ENCODE assay signal across 11 cellular contexts in genomic region chr20:37343212-37343993, GRCh38. TPM values are rescaled to one million over a fixed set of nuclear protein-coding genes. Genes with fewer than 3 reads are reported as not detected.
DNase-seq lines count a peak whose midpoint lies in the region; ATAC-seq and TF ChIP-seq lines count a peak whose summit lies in the region.
"Had no signal": no experiment of that assay in that cellular context is flagged by ENCODE, and none has a peak within 500 bp of the region (broad histone marks: within the 10 kb centered on the region; RNA-seq: fewer than 3 reads in every experiment).

No MANE protein-coding gene starts in this region.

- peaks cover 10% of the 10 kb centered on the region for H3K4me1 ChIP-seq in CD8-positive, alpha-beta T cell (ENCODE audit: insufficient read depth, low read length)
- peaks cover 44 to 45% of the 10 kb centered on the region in 2 donors for H3K4me1 ChIP-seq in duodenal mucosa (ENCODE audit: control insufficient read depth in 1 of 2, insufficient read depth in 2 of 2, low read length in 2 of 2)

- no peaks in the 10 kb centered on the region for H3K36me3 Mint-ChIP-seq in CD8-positive, alpha-beta T cell
- peaks cover 2% of the 10 kb centered on the region for H3K36me3 Mint-ChIP-seq in nephron progenitor cell (ENCODE audit: low read depth)

- no peak overlapping the region for H3K27ac ChIP-seq in CD8-positive, alpha-beta T cell (ENCODE audit: low read depth, low read length)
- H3K27ac ChIP-seq in duodenal mucosa (ENCODE audit: low read depth, low read length) = peak overlapping the region; percentile 76

- no peaks in the 10 kb centered on the region for H3K9me3 ChIP-seq in CD8-positive, alpha-beta T cell (ENCODE audit: low read length)
- H3K9me3 ChIP-seq in duodenal mucosa (ENCODE audit: control insufficient read depth in 1 of 2, low read length in 2 of 2) = no peaks in the 10 kb centered on the region

- peak overlapping the region; percentile 3 to 33 for H3K9ac ChIP-seq in duodenal mucosa (ENCODE audit: low read depth in 1 of 2, low read length in 2 of 2)

- peak overlapping the region; percentile 26 for H3K4me3 Mint-ChIP-seq in CD8-positive, alpha-beta T cell
- peak overlapping the region; percentile 36 for H3K4me3 Mint-ChIP-seq in nephron progenitor cell

- no peaks in the 10 kb centered on the region for H3K27me3 Mint-ChIP-seq in CD8-positive, alpha-beta T cell (ENCODE audit: low read depth)
- H3K27me3 Mint-ChIP-seq in nephron progenitor cell (ENCODE audit: low read depth, poor library complexity) = peaks cover 3% of the 10 kb centered on the region

- intact Hi-C loops in CD8-positive, alpha-beta T cell (cut with DNase I, micrococcal nuclease) = no loop called here
- intact Hi-C loops in left cardiac atrium (cut with DNase I) = no loop called here

- peak; percentile 44 for ATAC-seq in CD8-positive, alpha-beta T cell
- ATAC-seq in GM19395 (IDR thresholded peaks at IDR 0.05; ENCODE audit: unreplicated experiment) (no peak), left cardiac atrium (no peak), HG02588 (IDR thresholded peaks at IDR 0.05; ENCODE audit: unreplicated experiment) (no peak)

- no peaks in the 10 kb centered on the region for H3K36me3 ChIP-seq in CD8-positive, alpha-beta T cell (ENCODE audit: insufficient read depth, low read length)
- no peaks in the 10 kb centered on the region for H3K36me3 ChIP-seq in duodenal mucosa (ENCODE audit: control insufficient read depth in 1 of 2, insufficient read depth in 2 of 2, low read length in 2 of 2)

- H3K4me3 ChIP-seq in CD8-positive, alpha-beta T cell (ENCODE audit: low read depth, low read length) = no peak overlapping the region
- no peak overlapping the region for H3K4me3 ChIP-seq in Jurkat, Clone E6-1 (ENCODE audit: low read length)
- H3K4me3 ChIP-seq in duodenal mucosa (ENCODE audit: low read depth in 1 of 2, low read length in 2 of 2) = no peak overlapping the region

- DNase-seq in CD8-positive, alpha-beta T cell = peak in 1 of 7 experiments; percentile 33
- DNase-seq in Jurkat, Clone E6-1 (ENCODE audit: low read depth, low spot score) = peak; percentile 89
- DNase-seq in nephron progenitor cell (no peak), left cardiac atrium (no peak), NCI-H345 (lab: John Stamatoyannopoulos, UW) (no peak)
- DNase-seq: NCI-H2227 treated with DMSO at 0.1 percent for 48 hours; nucleus accumbens; stimulated activated CD4-positive, alpha-beta T cell treated with anti-CD3 and anti-CD28 coated beads, Interleukin-4, amount 100 ng/mL, for 24 hours had no signal

- H3K27ac Mint-ChIP-seq in CD8-positive, alpha-beta T cell = no peak overlapping the region
- H3K27ac Mint-ChIP-seq in nephron progenitor cell = no peak overlapping the region

- TF ChIP-seq CTCF in CD8-positive, alpha-beta T cell (IDR thresholded peaks at IDR 0.05) = no peak
- TF ChIP-seq CTCF in nephron progenitor cell (IDR thresholded peaks at IDR 0.05) = no peak

- H3K27me3 ChIP-seq in CD8-positive, alpha-beta T cell (ENCODE audit: insufficient read depth, low read length) = no peaks in the 10 kb centered on the region
- no peaks in the 10 kb centered on the region for H3K27me3 ChIP-seq in duodenal mucosa (ENCODE audit: control insufficient read depth in 1 of 2, insufficient read depth in 2 of 2, low read length in 2 of 2)

- peaks cover 11% of the 10 kb centered on the region for H3K4me1 Mint-ChIP-seq in CD8-positive, alpha-beta T cell (ENCODE audit: low read depth)
- peaks cover 57% of the 10 kb centered on the region for H3K4me1 Mint-ChIP-seq in nephron progenitor cell

- POLR2A ChIA-PET in CD8-positive, alpha-beta T cell (lab: Charles Lee) = no interaction called here

- CTCF ChIA-PET in CD8-positive, alpha-beta T cell (lab: Charles Lee) = no interaction called here

- H3K9me3 Mint-ChIP-seq in CD8-positive, alpha-beta T cell = no peaks in the 10 kb centered on the region
- no peaks in the 10 kb centered on the region for H3K9me3 Mint-ChIP-seq in nephron progenitor cell

RNA-seq across cellular contexts. Expression of gene SRC, which starts 2.5 kb away (rescaled TPM):
- total RNA-seq in CD8-positive, alpha-beta T cell = 1 to 10 TPM in 1 of 2 experiments, under 1 TPM in 1; 0.84 to 2.3 TPM
- 10.8 TPM for polyA plus RNA-seq in Jurkat, Clone E6-1 (2012; ENCODE audit: insufficient read depth, insufficient read length)
- 10 to 100 TPM in 1 of 2 donors, 1 to 10 TPM in 1; 9.2 to 10.2 TPM for total RNA-seq in left cardiac atrium

RNA-seq across cellular contexts. Expression of gene MANBAL, which starts 53.9 kb away (rescaled TPM):
- 1 to 10 TPM; 4.0 to 6.3 TPM for total RNA-seq in CD8-positive, alpha-beta T cell
- polyA plus RNA-seq in Jurkat, Clone E6-1 (2012; ENCODE audit: insufficient read depth, insufficient read length) = 21.3 TPM
- 10 to 100 TPM; 24.0 TPM for total RNA-seq in left cardiac atrium
